In genomic region chrX:21912989-21913388, GRCh38 we compare ENCODE assay signal across 2 cellular contexts.
TF ChIP-seq lines count a peak whose summit lies in the region.

No MANE protein-coding gene starts in this region.

TF ChIP-seq in SK-N-SH treated with all-trans-retinoic acid at 6 μM for 48 hours, 23 proteins besides CTCF, POLR2A, EP300 and RAD21 (continued from another document):
- no peak for TF ChIP-seq PATZ1 (CRISPR knock-in tag; IDR thresholded peaks at IDR 0.05; ENCODE audit: borderline replicate concordance)
- TF ChIP-seq POU6F1 (CRISPR knock-in tag; IDR thresholded peaks at IDR 0.05; ENCODE audit: borderline replicate concordance, low read depth) = no peak
TF ChIP-seq in SK-N-SH treated with all-trans-retinoic acid at 6 μM for 48 hours: peak in this region for 1.

TF ChIP-seq in SK-N-SH, 30 proteins besides CTCF, POLR2A, EP300 and RAD21 (continued from another document):
- TF ChIP-seq MAX (IDR thresholded peaks at IDR 0.05; ENCODE audit: low read depth) (no peak), NFIC (IDR thresholded peaks at IDR 0.05; ENCODE audit: borderline replicate concordance) (no peak), POLR2AphosphoS5 (IDR thresholded peaks at IDR 0.05; ENCODE audit: low read depth, low read length) (no peak), RFX5 (IDR thresholded peaks at IDR 0.05; ENCODE audit: low read length) (no peak), TEAD4 (IDR thresholded peaks at IDR 0.05; ENCODE audit: borderline replicate concordance, insufficient read depth) (no peak), RXRA (IDR thresholded peaks at IDR 0.05; ENCODE audit: borderline replicate concordance, low read depth) (no peak)
